In the genomic region with DNA sequence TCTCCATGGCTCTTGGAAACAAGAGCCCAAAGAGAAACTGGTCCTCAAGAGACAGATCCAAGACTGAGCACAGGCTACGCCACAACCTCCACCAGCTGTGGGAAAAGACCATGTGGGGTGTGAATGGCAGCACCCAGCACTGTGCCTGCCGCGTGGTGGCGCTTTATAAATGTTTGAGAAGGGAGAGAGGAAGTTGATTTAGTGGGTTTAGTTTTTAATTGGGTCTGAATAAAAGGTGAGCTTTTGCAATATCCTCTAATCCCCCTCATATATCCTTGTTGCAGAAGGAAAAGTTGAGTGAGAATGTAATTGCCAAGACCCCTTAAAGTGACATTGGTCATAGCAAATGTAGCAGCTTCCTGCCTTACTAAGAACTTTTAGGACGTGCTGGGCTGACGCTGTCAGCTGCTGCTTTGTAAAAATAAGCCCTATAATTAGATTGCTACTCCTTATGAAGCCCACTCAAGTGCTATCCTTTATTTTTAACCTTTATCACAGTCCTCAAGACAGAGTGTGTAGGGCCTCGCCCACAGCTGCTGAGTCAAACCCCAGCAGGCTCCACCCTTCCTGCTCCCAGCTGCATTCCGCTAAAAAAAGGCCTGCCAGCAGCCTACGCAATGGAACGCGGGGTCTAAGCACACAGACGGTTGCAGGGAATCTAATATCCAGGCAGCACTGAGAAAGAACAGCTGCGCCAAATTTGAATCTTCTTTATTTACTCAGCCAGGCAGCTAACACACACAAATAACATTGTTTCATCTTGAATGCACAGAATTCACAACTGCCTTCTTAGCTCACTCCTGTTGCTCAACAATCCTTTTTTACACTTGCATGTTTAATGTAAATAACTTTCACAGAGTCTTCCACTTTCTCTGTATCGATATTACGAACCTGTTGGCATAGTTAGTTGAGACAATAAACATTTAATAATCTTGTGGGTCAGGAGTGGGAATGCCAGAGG, we compare ENCODE assay signal across 8 cellular contexts.
A peak's percentile ranks its signal among the peaks of the same experiment; 100 is the strongest.
DNase-seq lines count a peak whose midpoint lies in the region; ATAC-seq lines count a peak whose summit lies in the region.

No MANE protein-coding gene starts in this region.

- peaks cover 20% of the 10 kb centered on the region for H3K4me1 Mint-ChIP-seq in T-helper 1 cell treated with Interleukin-12 subunit alpha and Interleukin-12 subunit beta and Interleukin-4 antibody, amounts not matched to agents 30 μg/mL and 1 μg/mL, for 36 hours (ENCODE audit: low read depth)

- peak; percentile 66 for ATAC-seq in GM21576 (IDR thresholded peaks at IDR 0.05; ENCODE audit: unreplicated experiment)

- DNase-seq in DMS 273 (lab: John Stamatoyannopoulos, UW; ENCODE audit: unreplicated experiment) (peak; percentile 69), Kasumi-1 (lab: John Stamatoyannopoulos, UW) (peak; percentile 79), anterior cingulate cortex (lab: John Stamatoyannopoulos, UW) (peak in 57 of 58 donors; percentile 5 to 84 (median 61)), hepatic stellate cell (ENCODE audit: low spot score) (peak; percentile 75), retina (peak; percentile 62), DMS114 treated with DMSO at 0.1 percent for 48 hours (lab: John Stamatoyannopoulos, UW; ENCODE audit: unreplicated experiment) (no peak)

- peak overlapping the region; percentile 78 for H3K27ac Mint-ChIP-seq in T-helper 1 cell treated with Interleukin-12 subunit alpha and Interleukin-12 subunit beta and Interleukin-4 antibody, amounts not matched to agents 30 μg/mL and 1 μg/mL, for 36 hours

- no peaks in the 10 kb centered on the region for H3K9me3 Mint-ChIP-seq in T-helper 1 cell treated with Interleukin-12 subunit alpha and Interleukin-12 subunit beta and Interleukin-4 antibody, amounts not matched to agents 30 μg/mL and 1 μg/mL, for 36 hours

- no peaks in the 10 kb centered on the region for H3K27me3 Mint-ChIP-seq in T-helper 1 cell treated with Interleukin-12 subunit alpha and Interleukin-12 subunit beta and Interleukin-4 antibody, amounts not matched to agents 30 μg/mL and 1 μg/mL, for 36 hours (ENCODE audit: low read depth)

- no peaks in the 10 kb centered on the region for H3K36me3 Mint-ChIP-seq in T-helper 1 cell treated with Interleukin-12 subunit alpha and Interleukin-12 subunit beta and Interleukin-4 antibody, amounts not matched to agents 30 μg/mL and 1 μg/mL, for 36 hours (ENCODE audit: low read depth)

- peak overlapping the region; percentile 65 for H3K4me3 Mint-ChIP-seq in T-helper 1 cell treated with Interleukin-12 subunit alpha and Interleukin-12 subunit beta and Interleukin-4 antibody, amounts not matched to agents 30 μg/mL and 1 μg/mL, for 36 hours
